ENCODE assay signal across 20 cellular contexts in genomic region chr9:35338561-35339274, GRCh38.
DNase-seq lines count a peak whose midpoint lies in the region; FAIRE-seq and TF ChIP-seq lines count a peak whose summit lies in the region.
"Had no signal": no experiment of that assay in that cellular context is flagged by ENCODE, and none has a peak within 500 bp of the region (broad histone marks: within the 10 kb centered on the region; RNA-seq: fewer than 3 reads in every experiment).

No MANE protein-coding gene starts in this region.

- H3K36me3 ChIP-seq in bronchial epithelial cell (ENCODE audit: control insufficient read depth, insufficient read depth, low read length) (no peaks in the 10 kb centered on the region), thyroid gland (no peaks in the 10 kb centered on the region)

- no peaks in the 10 kb centered on the region for H3K9me3 ChIP-seq in thyroid gland
- H3K9me3 ChIP-seq: Caco-2 had no signal

- H3K27me3 ChIP-seq in bronchial epithelial cell (ENCODE audit: control insufficient read depth, insufficient read depth, low read length) (no peaks in the 10 kb centered on the region), thyroid gland (no peaks in the 10 kb centered on the region)

- peaks cover 0 to 11% of the 10 kb centered on the region in 2 donors for H3K4me1 ChIP-seq in thyroid gland
- H3K4me1 ChIP-seq: Caco-2 had no signal

- TF ChIP-seq CTCF in bronchial epithelial cell (IDR thresholded peaks at IDR 0.05; ENCODE audit: insufficient read depth, low read length, severe bottlenecking): no peak
- no peak for TF ChIP-seq CTCF in thyroid gland (IDR thresholded peaks at IDR 0.05)

- intact Hi-C loops in thyroid gland (cut with DNase I): no loop called here

- WGBS in thyroid gland, 2 donors: 94 to 99% methylated on average over 6 of the region's 6 CpGs

- peak; percentile 18 for DNase-seq in COLO668 (lab: John Stamatoyannopoulos, UW; ENCODE audit: unreplicated experiment)
- DNase-seq in NCI-H146 (lab: John Stamatoyannopoulos, UW): peak; percentile 79
- peak; percentile 54 for DNase-seq in bronchial epithelial cell (ENCODE audit: low read depth)
- DNase-seq in mucosa of gallbladder (ENCODE audit: low spot score): peak; percentile 60
- DNase-seq in NCI-H2081 treated with DMSO at 0.1 percent for 48 hours (lab: John Stamatoyannopoulos, UW): no peak
- no peak for DNase-seq in thyroid gland
- no peak for DNase-seq in NCI-H510A treated with DMSO at 0.1 percent for 48 hours (lab: John Stamatoyannopoulos, UW)
- DNase-seq in SIG-M5 treated with dmso at 0.1 percent for 504 hours (lab: John Stamatoyannopoulos, UW; ENCODE audit: unreplicated experiment): no peak
- DNase-seq: Caco-2, KG1, NCI-H1092, NCI-H1694 treated with DMSO at 0.1 percent for 48 hours, NCI-H2227 treated with DMSO at 0.1 percent for 48 hours, NCI-H526, PC-9 had no signal

- FAIRE-seq in bronchial epithelial cell (lab: Jason Lieb, UNC): peak; percentile 40
- FAIRE-seq: A204.1, GM12891 had no signal

- H3K27ac ChIP-seq in thyroid gland: no peak overlapping the region
- H3K27ac ChIP-seq: C4-2B, HL-60, PC-9, SK-N-MC had no signal

- no peak overlapping the region for H3K4me3 ChIP-seq in bronchial epithelial cell (ENCODE audit: low read depth, low read length)
- H3K4me3 ChIP-seq in thyroid gland (replicated peaks in 1 of 3): no peak overlapping the region
- H3K4me3 ChIP-seq: PC-9, SK-N-MC had no signal

- TF ChIP-seq POLR2A in thyroid gland (IDR thresholded peaks at IDR 0.05): no peak

Comparison
In these comparisons a context has a peak if more than half of its experiments do, and no peak if none do; other contexts are left out.
1. DNase-seq: peak in COLO668 (single experiment), NCI-H146 (single experiment), bronchial epithelial cell (single experiment) and mucosa of gallbladder (single experiment); none in NCI-H2081 treated with DMSO at 0.1 percent for 48 hours (single experiment), thyroid gland (0 of 2), NCI-H510A treated with DMSO at 0.1 percent for 48 hours (single experiment) and SIG-M5 treated with dmso at 0.1 percent for 504 hours (single experiment).